Comparison of ENCODE assay signal across 15 cellular contexts in genomic region chr14:53391156-53391555, GRCh38.
A peak's percentile ranks its signal among the peaks of the same experiment; 100 is the strongest.
DNase-seq lines count a peak whose midpoint lies in the region; ATAC-seq, FAIRE-seq and TF ChIP-seq lines count a peak whose summit lies in the region.
"Had no signal": no experiment of that assay in that cellular context is flagged by ENCODE, and none has a peak within 500 bp of the region (broad histone marks: within the 10 kb centered on the region; RNA-seq: fewer than 3 reads in every experiment).

No MANE protein-coding gene starts in this region.

- FAIRE-seq in HepG2 (lab: Jason Lieb, UNC): no peak

- H3K4me1 ChIP-seq in HepG2 (ENCODE audit: insufficient read depth, low read length): no peaks in the 10 kb centered on the region
- H3K4me1 ChIP-seq in right lobe of liver: no peaks in the 10 kb centered on the region
- peaks cover 10% of the 10 kb centered on the region for H3K4me1 ChIP-seq in vagina
- no peaks in the 10 kb centered on the region for H3K4me1 ChIP-seq in mucosa of descending colon (ENCODE audit: low read depth)

- DNase-seq in HepG2 (ENCODE audit: low spot score): peak; percentile 13
- DNase-seq in right lobe of liver: no peak
- DNase-seq in T1000 (lab: John Stamatoyannopoulos, UW): peak; percentile 31
- DNase-seq in fibroblast of peridontal ligament (ENCODE audit: extremely low read depth): peak; percentile 77
- DNase-seq in vagina (ENCODE audit: extremely low spot score in 2 of 2): no peak
- DNase-seq in mucosa of descending colon: no peak
- DNase-seq in iPS-NIHi7 (ENCODE audit: extremely low spot score): no peak
- DNase-seq in ureter (ENCODE audit: low spot score): no peak
- DNase-seq: activated naive CD4-positive, alpha-beta T cell treated with anti-CD3 and anti-CD28 coated beads, Interleukin-2, amount 50 U/mL, for 16 hours; cerebellar nuclear complex; DMS153; erythroblast; stimulated activated CD4-positive, alpha-beta T cell treated with anti-CD3 and anti-CD28 coated beads, Interleukin-12 subunit alpha, Interleukin-12 subunit beta, amount 100 ng/mL, for 4 hours had no signal

- TF ChIP-seq RAD21 in HepG2 (CRISPR knock-in tag; IDR thresholded peaks at IDR 0.05): no peak

- no TSS peak for BruUV-seq in HepG2 (replicated peaks; lab: Mats Ljungman, UMichigan)

- no peak for TF ChIP-seq EP300 in HepG2 (IDR thresholded peaks at IDR 0.05; ENCODE audit: low read depth in 2 of 2, low read length in 2 of 2)
- TF ChIP-seq EP300 in HepG2 (CRISPR knock-in tag; IDR thresholded peaks at IDR 0.05; ENCODE audit: borderline replicate concordance): no peak

- no peak overlapping the region for H2AFZ ChIP-seq in HepG2 (ENCODE audit: low read length)

- no peaks in the 10 kb centered on the region for H4K20me1 ChIP-seq in HepG2 (ENCODE audit: insufficient read depth, low read length)

- intact Hi-C loops in HepG2 (cut with micrococcal nuclease; ENCODE audit: unreplicated experiment) (no loop called here), right lobe of liver (cut with DNase I) (no loop called here), vagina (cut with DNase I) (no loop called here), mucosa of descending colon (cut with DNase I, micrococcal nuclease) (no loop called here)

- peaks cover 11% of the 10 kb centered on the region for H3K9me3 ChIP-seq in HepG2 (ENCODE audit: low read length)
- H3K9me3 ChIP-seq in right lobe of liver: no peaks in the 10 kb centered on the region
- H3K9me3 ChIP-seq in vagina: peaks cover 4% of the 10 kb centered on the region
- peaks cover 19% of the 10 kb centered on the region for H3K9me3 ChIP-seq in mucosa of descending colon

- H3K36me3 ChIP-seq in HepG2 (replicated peaks in 1 of 2; ENCODE audit: control insufficient read depth in 1 of 2, insufficient read depth in 2 of 2, low read length in 2 of 2) (no peaks in the 10 kb centered on the region), right lobe of liver (no peaks in the 10 kb centered on the region), vagina (no peaks in the 10 kb centered on the region), mucosa of descending colon (ENCODE audit: low read depth) (no peaks in the 10 kb centered on the region)
- H3K36me3 ChIP-seq: thoracic aorta had no signal

- H3K27me3 ChIP-seq in HepG2 (ENCODE audit: control insufficient read depth in 1 of 2, insufficient read depth in 2 of 2, low read length in 2 of 2) (peaks cover 0 to 21% of the 10 kb centered on the region in 2 experiments; a peak in 3 of 5 replicates), right lobe of liver (no peaks in the 10 kb centered on the region), vagina (no peaks in the 10 kb centered on the region)

- no peak for ATAC-seq in HepG2
- no peak for ATAC-seq in right lobe of liver
- no peak for ATAC-seq in mucosa of descending colon

- POLR2A ChIA-PET in HepG2 (lab: Yijun Ruan, JAX): no interaction called here

- no peak overlapping the region for H3K9ac ChIP-seq in HepG2 (ENCODE audit: insufficient read depth, low read depth, low read length)

- in situ Hi-C loops in HepG2 (cut with HindIII; ENCODE audit: extremely low pct_ligation_motif_present, low pct_unique_long_range_greater_than_20kb): no loop called here

- no peak overlapping the region for H3K4me2 ChIP-seq in HepG2 (ENCODE audit: low read depth, low read length)

- TF ChIP-seq POLR2A in HepG2 (IDR thresholded peaks at IDR 0.05; ENCODE audit: insufficient read depth in 1 of 2, low read depth in 2 of 2, low read length in 2 of 2) (no peak), right lobe of liver (IDR thresholded peaks at IDR 0.05) (no peak), vagina (IDR thresholded peaks at IDR 0.05) (no peak)

- CTCF ChIA-PET in HepG2 (lab: Yijun Ruan, JAX; ENCODE audit: low intra/inter-chr PET ratio, low total read pairs): no interaction called here

- H3K27ac ChIP-seq in HepG2 (ENCODE audit: extremely low read length, insufficient read depth, low read length): no peak overlapping the region
- no peak overlapping the region for H3K27ac ChIP-seq in right lobe of liver
- peak overlapping the region; percentile 13 for H3K27ac ChIP-seq in vagina
- H3K27ac ChIP-seq: thoracic aorta, VCaP had no signal

- H3K4me3 ChIP-seq in HepG2 (replicated peaks in 1 of 3; ENCODE audit: insufficient read depth in 1 of 3, low read depth in 2 of 3, low read length in 3 of 3) (no peak overlapping the region), right lobe of liver (no peak overlapping the region), vagina (no peak overlapping the region), mucosa of descending colon (no peak overlapping the region)
- H3K4me3 ChIP-seq: thoracic aorta had no signal

- WGBS in HepG2 (ENCODE audit: low lambda C conversion rate): 0% methylated on average over 1 of the region's 2 CpGs
- WGBS in right lobe of liver (ENCODE audit: insufficient coverage, low coverage, low lambda C conversion rate, missing lambda C conversion rate): 37% methylated on average over 2 of the region's 2 CpGs

- H3K79me2 ChIP-seq in HepG2 (ENCODE audit: insufficient read depth, low read length): no peaks in the 10 kb centered on the region

- TF ChIP-seq CTCF in HepG2 (CRISPR knock-in tag; IDR thresholded peaks at IDR 0.05) (no peak), right lobe of liver (IDR thresholded peaks at IDR 0.05) (no peak), vagina (IDR thresholded peaks at IDR 0.05) (no peak), mucosa of descending colon (IDR thresholded peaks at IDR 0.05) (no peak)

TF ChIP-seq in HepG2, 621 proteins besides CTCF, POLR2A, EP300 and RAD21:
- TF ChIP-seq ZNF468 (CRISPR knock-in tag; IDR thresholded peaks at IDR 0.05) (no peak), FOXA1 (IDR thresholded peaks at IDR 0.05) (no peak), FOXA1 (CRISPR knock-in tag; IDR thresholded peaks at IDR 0.05) (no peak), NFATC3 (CRISPR knock-in tag; IDR thresholded peaks at IDR 0.05) (no peak), FOSL2 (CRISPR knock-in tag; IDR thresholded peaks at IDR 0.05) (peak; percentile 75), TFAP4 (IDR thresholded peaks at IDR 0.05; ENCODE audit: borderline replicate concordance, low read depth) (peak; percentile 29; the same call in 1 of the 2 replicates), MTF2 (CRISPR knock-in tag; IDR thresholded peaks at IDR 0.05; ENCODE audit: borderline replicate concordance) (no peak), SKI (IDR thresholded peaks at IDR 0.05; ENCODE audit: partially characterized antibody) (no peak)

Comparison
In these comparisons a context has a peak if more than half of its experiments do, and no peak if none do; other contexts are left out.
1. DNase-seq: peak in HepG2 (single experiment), T1000 (single experiment) and fibroblast of peridontal ligament (single experiment); none in right lobe of liver (0 of 3), vagina (0 of 2), mucosa of descending colon (0 of 3), iPS-NIHi7 (single experiment) and ureter (single experiment).